ENCODE assay signal across 9 cellular contexts in the genomic region with DNA sequence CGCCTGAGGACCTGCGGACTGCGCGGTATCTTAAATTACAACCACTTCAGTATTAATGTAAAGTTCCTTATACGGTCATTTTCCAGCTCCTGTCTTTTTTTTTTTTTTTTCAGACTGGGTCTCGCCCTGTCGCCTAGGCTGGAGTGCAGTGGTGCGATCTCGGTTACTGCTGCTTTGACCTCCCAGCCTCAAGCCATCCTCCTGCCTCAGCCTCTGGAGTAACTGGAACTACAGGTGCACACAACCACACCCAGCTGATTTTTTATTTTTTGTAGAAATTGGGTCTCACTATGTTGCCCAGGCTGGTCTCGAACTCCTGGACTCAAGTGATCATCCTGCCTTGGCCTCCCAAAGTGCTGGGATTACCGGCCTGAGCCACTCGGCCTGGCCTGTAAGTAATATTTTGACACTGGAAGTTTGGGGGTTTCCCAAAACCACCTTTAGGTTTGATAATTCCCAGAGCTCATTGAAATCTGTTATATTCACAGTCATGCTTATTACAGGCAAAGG. TPM values are rescaled to one million over a fixed set of nuclear protein-coding genes. Genes with fewer than 3 reads are reported as not detected.
DNase-seq lines count a peak whose midpoint lies in the region; ATAC-seq lines count a peak whose summit lies in the region.
"Had no signal": no experiment of that assay in that cellular context is flagged by ENCODE, and none has a peak within 500 bp of the region (broad histone marks: within the 10 kb centered on the region; RNA-seq: fewer than 3 reads in every experiment).

No MANE protein-coding gene starts in this region.

- no peak overlapping the region for H3K27ac ChIP-seq in mesenchymal stem cell (ENCODE audit: low read length, poor library complexity, severe bottlenecking)

- H3K9me3 ChIP-seq in mesenchymal stem cell (ENCODE audit: control insufficient read depth, low read length) = no peaks in the 10 kb centered on the region
- H3K9me3 ChIP-seq: Peyer's patch had no signal

- H2AK5ac ChIP-seq in mesenchymal stem cell (ENCODE audit: low read length, severe bottlenecking) = no peak overlapping the region

- no peaks in the 10 kb centered on the region for H3K27me3 Mint-ChIP-seq in stimulated activated naive CD8-positive, alpha-beta T cell treated with anti-CD3 and anti-CD28 coated beads, Interleukin-15, Interleukin-2, amounts not matched to agents 100 ng/mL and 50 ng/mL, for 24 hours
- H3K27me3 Mint-ChIP-seq in activated CD4-positive, alpha-beta memory T cell treated with anti-CD3 and anti-CD28 coated beads, Interleukin-2, amount 10 ng/mL, durations not matched to agents 7 days and 5 days = no peaks in the 10 kb centered on the region

- no peak overlapping the region for H2AFZ ChIP-seq in mesenchymal stem cell (ENCODE audit: low read depth, low read length)

- DNase-seq in stimulated activated naive CD8-positive, alpha-beta T cell treated with anti-CD3 and anti-CD28 coated beads, Interleukin-15, Interleukin-2, amounts not matched to agents 100 U/mL and 50 U/mL, for 24 hours = no peak
- no peak for DNase-seq in activated CD4-positive, alpha-beta memory T cell treated with anti-CD3 and anti-CD28 coated beads, Interleukin-2, amount 10 ng/mL, durations not matched to agents 7 days and 5 days
- no peak for DNase-seq in mesenchymal stem cell
- DNase-seq in NCI-H1436 (lab: John Stamatoyannopoulos, UW) = no peak
- DNase-seq in NCI-H2107 treated with DMSO at 0.1 percent for 48 hours (lab: John Stamatoyannopoulos, UW; ENCODE audit: unreplicated experiment) = no peak
- DNase-seq in COR-L47 (lab: John Stamatoyannopoulos, UW) = no peak

- H3K9ac ChIP-seq in mesenchymal stem cell (ENCODE audit: low read length) = peak overlapping the region; percentile 96

- H3K4ac ChIP-seq in mesenchymal stem cell (ENCODE audit: low read depth in 1 of 2, low read length in 2 of 2) = no peak overlapping the region

- H3K18ac ChIP-seq in mesenchymal stem cell (ENCODE audit: low read depth in 1 of 2, low read length in 2 of 2) = no peak overlapping the region

- peak overlapping the region in 1 of 2 experiments; percentile 96 for H3K4me3 ChIP-seq in mesenchymal stem cell (ENCODE audit: insufficient read depth in 1 of 2, low read depth in 1 of 2, low read length in 2 of 2)

- H3K4me1 ChIP-seq in mesenchymal stem cell (ENCODE audit: control insufficient read depth, insufficient read depth, low read depth, low read length) = peaks cover 3% of the 10 kb centered on the region

- no peak overlapping the region for H4K91ac ChIP-seq in mesenchymal stem cell (ENCODE audit: low read length)

- POLR2A ChIA-PET in activated CD4-positive, alpha-beta memory T cell treated with anti-CD3 and anti-CD28 coated beads, Interleukin-2, amount 10 ng/mL, durations not matched to agents 7 days and 5 days (lab: Charles Lee) = interaction anchor here (1.0 to 2.2 kb wide), 13 partner anchors 9 to 141 kb away, joined by 3 to 17 read pairs (median 4); partner anchors contain the start of genes RPS16 and SUPT5H

- peaks cover 38% of the 10 kb centered on the region for H3K4me1 Mint-ChIP-seq in stimulated activated naive CD8-positive, alpha-beta T cell treated with anti-CD3 and anti-CD28 coated beads, Interleukin-15, Interleukin-2, amounts not matched to agents 100 ng/mL and 50 ng/mL, for 24 hours (ENCODE audit: low read depth)
- peaks cover 39% of the 10 kb centered on the region for H3K4me1 Mint-ChIP-seq in activated CD4-positive, alpha-beta memory T cell treated with anti-CD3 and anti-CD28 coated beads, Interleukin-2, amount 10 ng/mL, durations not matched to agents 7 days and 5 days

- H3K36me3 Mint-ChIP-seq in stimulated activated naive CD8-positive, alpha-beta T cell treated with anti-CD3 and anti-CD28 coated beads, Interleukin-15, Interleukin-2, amounts not matched to agents 100 ng/mL and 50 ng/mL, for 24 hours (ENCODE audit: low read depth) = peaks cover 7% of the 10 kb centered on the region
- peaks cover 9% of the 10 kb centered on the region for H3K36me3 Mint-ChIP-seq in activated CD4-positive, alpha-beta memory T cell treated with anti-CD3 and anti-CD28 coated beads, Interleukin-2, amount 10 ng/mL, durations not matched to agents 7 days and 5 days (ENCODE audit: low read depth)

- H3K14ac ChIP-seq in mesenchymal stem cell (ENCODE audit: low read length in 2 of 2) = no peak overlapping the region

- H3K27me3 ChIP-seq in mesenchymal stem cell (ENCODE audit: control insufficient read depth in 1 of 2, insufficient read depth in 1 of 2, low read length in 2 of 2) = no peaks in the 10 kb centered on the region
- H3K27me3 ChIP-seq: Peyer's patch had no signal

- no peak overlapping the region for H2BK120ac ChIP-seq in mesenchymal stem cell (ENCODE audit: low read depth, low read length)

- no peak overlapping the region for H3K23ac ChIP-seq in mesenchymal stem cell (ENCODE audit: low read length in 2 of 2)

- CTCF ChIA-PET in activated CD4-positive, alpha-beta memory T cell treated with anti-CD3 and anti-CD28 coated beads, Interleukin-2, amount 10 ng/mL, durations not matched to agents 7 days and 5 days (lab: Charles Lee) = interaction anchor here (0.7 to 4.6 kb wide), 17 partner anchors 11 to 413 kb away, joined by 3 to 61 read pairs (median 4); partner anchors contain the start of genes PAF1, RPS16 and TIMM50

- peaks cover 0 to 3% of the 10 kb centered on the region in 2 experiments for H3K36me3 ChIP-seq in mesenchymal stem cell (ENCODE audit: control insufficient read depth in 1 of 2, insufficient read depth in 2 of 2, low read depth in 1 of 2, low read length in 2 of 2)
- H3K36me3 ChIP-seq: Peyer's patch had no signal

- 29% methylated on average over 9 of the region's 12 CpGs for WGBS in mesenchymal stem cell

- H3K27ac Mint-ChIP-seq in stimulated activated naive CD8-positive, alpha-beta T cell treated with anti-CD3 and anti-CD28 coated beads, Interleukin-15, Interleukin-2, amounts not matched to agents 100 ng/mL and 50 ng/mL, for 24 hours = peak overlapping the region; percentile 72
- H3K27ac Mint-ChIP-seq in activated CD4-positive, alpha-beta memory T cell treated with anti-CD3 and anti-CD28 coated beads, Interleukin-2, amount 10 ng/mL, durations not matched to agents 7 days and 5 days = peak overlapping the region; percentile 75

- H2BK5ac ChIP-seq in mesenchymal stem cell (ENCODE audit: low read depth, low read length, poor library complexity, severe bottlenecking) = no peak overlapping the region

- no peak overlapping the region for H3K4me2 ChIP-seq in mesenchymal stem cell (ENCODE audit: low read length, poor library complexity, severe bottlenecking)

- H2BK15ac ChIP-seq in mesenchymal stem cell (ENCODE audit: low read depth, poor library complexity, severe bottlenecking) = no peak overlapping the region

- peak overlapping the region; percentile 92 for H3K4me3 Mint-ChIP-seq in stimulated activated naive CD8-positive, alpha-beta T cell treated with anti-CD3 and anti-CD28 coated beads, Interleukin-15, Interleukin-2, amounts not matched to agents 100 ng/mL and 50 ng/mL, for 24 hours
- peak overlapping the region; percentile 17 for H3K4me3 Mint-ChIP-seq in activated CD4-positive, alpha-beta memory T cell treated with anti-CD3 and anti-CD28 coated beads, Interleukin-2, amount 10 ng/mL, durations not matched to agents 7 days and 5 days

- no peak overlapping the region for H2BK12ac ChIP-seq in mesenchymal stem cell (ENCODE audit: low read length in 2 of 2)

- H3K79me1 ChIP-seq in mesenchymal stem cell (replicated peaks; ENCODE audit: low read length, poor library complexity, severe bottlenecking) = peaks cover 6% of the 10 kb centered on the region

- no peaks in the 10 kb centered on the region for H3K9me3 Mint-ChIP-seq in stimulated activated naive CD8-positive, alpha-beta T cell treated with anti-CD3 and anti-CD28 coated beads, Interleukin-15, Interleukin-2, amounts not matched to agents 100 ng/mL and 50 ng/mL, for 24 hours
- no peaks in the 10 kb centered on the region for H3K9me3 Mint-ChIP-seq in activated CD4-positive, alpha-beta memory T cell treated with anti-CD3 and anti-CD28 coated beads, Interleukin-2, amount 10 ng/mL, durations not matched to agents 7 days and 5 days

- no peak overlapping the region for H4K8ac ChIP-seq in mesenchymal stem cell (ENCODE audit: low read length)

- no peak for ATAC-seq in stimulated activated naive CD8-positive, alpha-beta T cell treated with anti-CD3 and anti-CD28 coated beads, Interleukin-15, Interleukin-2, amounts not matched to agents 100 U/mL and 50 U/mL, for 24 hours
- ATAC-seq in HG03139 (IDR thresholded peaks at IDR 0.05; ENCODE audit: unreplicated experiment) = no peak

RNA-seq across cellular contexts. Expression of gene EID2B, which starts 0.4 kb away (rescaled TPM):
- total RNA-seq in activated CD4-positive, alpha-beta memory T cell treated with anti-CD3 and anti-CD28 coated beads, Interleukin-2, amount 10 ng/mL, durations not matched to agents 7 days and 5 days = 1 to 10 TPM; 4.5 to 4.7 TPM
- polyA plus RNA-seq in mesenchymal stem cell (2013, experiment 1 of 2) = 2.0 TPM
- polyA plus RNA-seq in mesenchymal stem cell (2013, experiment 2 of 2) = 1.8 TPM

RNA-seq across cellular contexts. Expression of gene EID2, which starts 6.9 kb away (rescaled TPM):
- total RNA-seq in activated CD4-positive, alpha-beta memory T cell treated with anti-CD3 and anti-CD28 coated beads, Interleukin-2, amount 10 ng/mL, durations not matched to agents 7 days and 5 days = 10 to 100 TPM; 14.8 to 15.2 TPM
- 17.2 TPM for polyA plus RNA-seq in mesenchymal stem cell (2013, experiment 1 of 2)
- polyA plus RNA-seq in mesenchymal stem cell (2013, experiment 2 of 2) = 18.1 TPM

RNA-seq across cellular contexts. Expression of gene SELENOV, which starts 18.1 kb away (rescaled TPM):
- total RNA-seq in activated CD4-positive, alpha-beta memory T cell treated with anti-CD3 and anti-CD28 coated beads, Interleukin-2, amount 10 ng/mL, durations not matched to agents 7 days and 5 days = not detected
- polyA plus RNA-seq in mesenchymal stem cell (2013, experiment 1 of 2) = not detected
- polyA plus RNA-seq in mesenchymal stem cell (2013, experiment 2 of 2) = not detected
- total RNA-seq: Peyer's patch had no signal

RNA-seq across cellular contexts. Expression of gene DLL3, which starts 34.3 kb away (rescaled TPM):
- under 1 TPM; 0.28 to 0.30 TPM for total RNA-seq in activated CD4-positive, alpha-beta memory T cell treated with anti-CD3 and anti-CD28 coated beads, Interleukin-2, amount 10 ng/mL, durations not matched to agents 7 days and 5 days
- polyA plus RNA-seq in mesenchymal stem cell (2013, experiment 1 of 2) = 0.65 TPM
- 0.78 TPM for polyA plus RNA-seq in mesenchymal stem cell (2013, experiment 2 of 2)

RNA-seq across cellular contexts. Expression of gene TIMM50, which starts 52.4 kb away (rescaled TPM):
- total RNA-seq in activated CD4-positive, alpha-beta memory T cell treated with anti-CD3 and anti-CD28 coated beads, Interleukin-2, amount 10 ng/mL, durations not matched to agents 7 days and 5 days = 10 to 100 TPM; 44.0 to 44.8 TPM
- 57.0 TPM for polyA plus RNA-seq in mesenchymal stem cell (2013, experiment 1 of 2)
- 58.8 TPM for polyA plus RNA-seq in mesenchymal stem cell (2013, experiment 2 of 2)
